In genomic region chr13:19596960-19597361, GRCh38 we compare ENCODE assay signal across 16 cellular contexts. TPM values are rescaled to one million over a fixed set of nuclear protein-coding genes. Genes with fewer than 3 reads are reported as not detected.
A peak's percentile ranks its signal among the peaks of the same experiment; 100 is the strongest.
DNase-seq lines count a peak whose midpoint lies in the region; TF ChIP-seq lines count a peak whose summit lies in the region.
"Had no signal": no experiment of that assay in that cellular context is flagged by ENCODE, and none has a peak within 500 bp of the region (broad histone marks: within the 10 kb centered on the region; RNA-seq: fewer than 3 reads in every experiment).

No MANE protein-coding gene starts in this region.

- H3K27ac Mint-ChIP-seq in MCF 10A (ENCODE audit: low read depth, unreplicated experiment), result no peak overlapping the region
- H3K27ac Mint-ChIP-seq: effector memory CD8-positive, alpha-beta T cell had no signal

- DNase-seq in MCF 10A (ENCODE audit: unreplicated experiment) (peak; percentile 60), breast epithelium (ENCODE audit: low spot score in 2 of 2) (no peak), OCI-M1 (lab: John Stamatoyannopoulos, UW) (peak; percentile 2), epithelial cell of prostate (ENCODE audit: low read depth, low spot score) (no peak), NCI-H1694 treated with DMSO at 0.1 percent for 48 hours (lab: John Stamatoyannopoulos, UW) (no peak), NCI-H82 (lab: John Stamatoyannopoulos, UW) (no peak), BE2C (no peak)
- no peak for DNase-seq in activated CD8-positive, alpha-beta memory T cell treated with anti-CD3 and anti-CD28 coated beads for 24 hours
- DNase-seq: activated CD4-positive, alpha-beta T cell treated with anti-CD3 and anti-CD28 coated beads, Interleukin-2, amount 50 U/mL, for 4 hours; activated gamma-delta T cell; COR-L47; effector memory CD8-positive, alpha-beta T cell; left colon; NCI-H1436; pancreas had no signal

- no peaks in the 10 kb centered on the region for H3K9me3 Mint-ChIP-seq in MCF 10A (ENCODE audit: unreplicated experiment)
- H3K9me3 Mint-ChIP-seq: effector memory CD8-positive, alpha-beta T cell had no signal

- no TSS peak for BruUV-seq in MCF 10A (replicated peaks; lab: Mats Ljungman, UMichigan)

- H3K4me1 Mint-ChIP-seq in MCF 10A (ENCODE audit: insufficient read depth, unreplicated experiment), result peaks cover 6% of the 10 kb centered on the region

- CTCF ChIA-PET in MCF 10A (lab: Yijun Ruan, JAX), result interaction anchor here (0.6 to 0.7 kb wide), 2 partner anchors 181 to 309 kb away, joined by 3 to 4 read pairs; no protein-coding TSS in a partner anchor

- H3K9me3 ChIP-seq in breast epithelium (no peaks in the 10 kb centered on the region), BE2C (no peaks in the 10 kb centered on the region)
- H3K9me3 ChIP-seq: pancreas had no signal

- no peaks in the 10 kb centered on the region for H3K36me3 ChIP-seq in breast epithelium
- no peaks in the 10 kb centered on the region; the same call in 1 of the 2 replicates for H3K36me3 ChIP-seq in BE2C
- H3K36me3 ChIP-seq: pancreas had no signal

- TF ChIP-seq POLR2A in breast epithelium (IDR thresholded peaks at IDR 0.05), result no peak

- H3K27ac ChIP-seq in breast epithelium, result no peak overlapping the region
- peak overlapping the region; percentile 41 for H3K27ac ChIP-seq in epithelial cell of prostate
- H3K27ac ChIP-seq: pancreas had no signal

- no peaks in the 10 kb centered on the region for H3K27me3 Mint-ChIP-seq in MCF 10A (ENCODE audit: insufficient read depth, unreplicated experiment)

- H3K27me3 ChIP-seq in breast epithelium, result no peaks in the 10 kb centered on the region
- H3K27me3 ChIP-seq in BE2C, result no peaks in the 10 kb centered on the region

- H3K4me3 Mint-ChIP-seq in MCF 10A (ENCODE audit: unreplicated experiment), result no peak overlapping the region
- H3K4me3 Mint-ChIP-seq: effector memory CD8-positive, alpha-beta T cell had no signal

- POLR2A ChIA-PET in MCF 10A (lab: Yijun Ruan, JAX), result interaction anchor here (0.7 to 0.9 kb wide), 2 partner anchors 11 to 230 kb away, joined by 3 read pairs; no protein-coding TSS in a partner anchor

- H3K4me1 ChIP-seq in breast epithelium (no peaks in the 10 kb centered on the region), BE2C (no peaks in the 10 kb centered on the region)
- H3K4me1 ChIP-seq: pancreas had no signal

- intact Hi-C loops in MCF 10A (cut with micrococcal nuclease) (no loop called here), breast epithelium (cut with DNase I; ENCODE audit: low total_unique reads) (no loop called here)

- TF ChIP-seq CTCF in MCF 10A (IDR thresholded peaks at IDR 0.05; ENCODE audit: unreplicated experiment) (no peak), breast epithelium (IDR thresholded peaks at IDR 0.05) (no peak), BE2C (IDR thresholded peaks at IDR 0.05; ENCODE audit: low read depth, low read length) (no peak)

- H3K36me3 Mint-ChIP-seq in MCF 10A (ENCODE audit: insufficient read depth, unreplicated experiment), result no peaks in the 10 kb centered on the region

- H3K4me3 ChIP-seq in breast epithelium, result no peak overlapping the region
- no peak overlapping the region for H3K4me3 ChIP-seq in BE2C (ENCODE audit: low read depth, low read length)
- H3K4me3 ChIP-seq: pancreas had no signal

RNA-seq across cellular contexts. Expression of gene TPTE2, which starts 35.6 kb away (rescaled TPM):
- total RNA-seq in MCF 10A (2022) (not detected in 2 replicates), breast epithelium (under 1 TPM in 2 of 3 donors, not detected in 1; 0.29 to 0.33 TPM)
- not detected for polyA plus RNA-seq in BE2C (2012; ENCODE audit: insufficient read depth, insufficient read length, low read depth)
- total RNA-seq: left colon, NCI-H460, pancreas had no signal
- polyA plus RNA-seq: pancreas had no signal

RNA-seq across cellular contexts. Expression of gene MPHOSPH8, which starts 36.5 kb away (rescaled TPM):
- total RNA-seq in MCF 10A (2022) (31.9 and 32.4 TPM in 2 replicates), breast epithelium (10 to 100 TPM; 39.2 to 53.3 (median 44.9) TPM)
- polyA plus RNA-seq in BE2C (2012; ENCODE audit: insufficient read depth, insufficient read length, low read depth), result 25.9 TPM

Comparison
In these comparisons a context has a peak if more than half of its experiments do, and no peak if none do; other contexts are left out.
1. DNase-seq: peak in MCF 10A (single experiment) and OCI-M1 (single experiment); none in breast epithelium (0 of 2), epithelial cell of prostate (single experiment), NCI-H1694 treated with DMSO at 0.1 percent for 48 hours (single experiment), activated CD8-positive, alpha-beta memory T cell treated with anti-CD3 and anti-CD28 coated beads for 24 hours (single experiment), NCI-H82 (single experiment) and BE2C (single experiment).